In the genomic region with DNA sequence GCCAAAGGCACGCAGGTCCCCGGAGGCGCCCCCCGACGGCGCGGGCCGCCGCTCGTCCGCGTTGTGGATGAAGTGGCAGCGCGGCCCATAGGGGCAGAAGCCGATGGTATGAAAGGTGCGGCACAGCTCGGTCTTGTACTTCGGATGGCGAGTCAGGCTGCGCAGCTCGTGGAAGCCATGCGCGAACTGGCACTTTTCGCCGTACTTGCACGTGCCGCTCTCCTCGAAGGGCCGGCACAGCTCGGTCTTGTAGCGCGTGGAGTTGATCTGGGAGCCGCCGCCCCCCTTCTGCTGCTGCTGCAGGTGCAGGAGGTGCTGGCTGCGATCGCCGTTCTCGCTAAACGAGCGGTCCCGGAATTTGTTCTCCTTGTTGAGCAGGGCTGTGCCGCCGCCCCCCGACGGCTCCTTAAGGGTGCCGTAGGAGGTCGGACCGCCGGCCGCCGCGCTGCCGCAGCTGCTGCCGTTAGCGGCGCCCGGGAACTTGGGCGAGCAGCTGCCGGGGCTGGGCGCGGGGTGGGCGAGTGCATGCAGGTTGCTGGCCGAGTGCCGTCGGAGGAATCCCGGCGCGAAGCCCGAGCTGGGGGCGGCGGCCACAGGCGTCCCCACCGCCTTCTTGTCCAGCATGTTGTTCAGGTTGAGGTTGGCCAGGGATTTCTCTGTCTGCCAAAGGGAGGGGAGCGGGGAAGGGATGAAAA, we compare ENCODE assay signal across 8 cellular contexts. TPM values are rescaled to one million over a fixed set of nuclear protein-coding genes. Genes with fewer than 3 reads are reported as not detected.
DNase-seq lines count a peak whose midpoint lies in the region; ATAC-seq and TF ChIP-seq lines count a peak whose summit lies in the region.

No MANE protein-coding gene starts in this region.

- peak; percentile 29 to 31 for DNase-seq in SHP77 (lab: John Stamatoyannopoulos, UW)
- DNase-seq in SHP77 treated with DMSO at 0.1 percent for 48 hours (lab: John Stamatoyannopoulos, UW), result no peak
- no peak for DNase-seq in SK-N-MC (ENCODE audit: low read depth, low spot score)
- DNase-seq in adipocyte (ENCODE audit: low read depth), result peak; percentile 72
- DNase-seq in hepatic stellate cell (ENCODE audit: low spot score), result peak; percentile 50
- no peak for DNase-seq in NCI-H1694 treated with DMSO at 0.1 percent for 48 hours (lab: John Stamatoyannopoulos, UW)
- DNase-seq in omental fat pad (ENCODE audit: low spot score), result no peak

- peaks cover 45% of the 10 kb centered on the region for H3K4me1 ChIP-seq in adipocyte (ENCODE audit: control insufficient read depth, insufficient read depth, low read length)
- H3K4me1 ChIP-seq in skeletal muscle satellite cell (ENCODE audit: control insufficient read depth, insufficient read depth, low read length), result peaks cover 37% of the 10 kb centered on the region

- H3K9me3 ChIP-seq in SK-N-MC (ENCODE audit: low read depth, low read length) (no peaks in the 10 kb centered on the region), adipocyte (ENCODE audit: control insufficient read depth, low read length) (no peaks in the 10 kb centered on the region), skeletal muscle satellite cell (replicated peaks; ENCODE audit: low read length) (no peaks in the 10 kb centered on the region)

- peak overlapping the region; percentile 97 for H3K4me3 ChIP-seq in SK-N-MC
- peak overlapping the region; percentile 91 for H3K4me3 ChIP-seq in adipocyte (ENCODE audit: low read length)
- H3K4me3 ChIP-seq in skeletal muscle satellite cell (ENCODE audit: low read length), result peak overlapping the region; percentile 97

- H3K9ac ChIP-seq in SK-N-MC (ENCODE audit: insufficient read length), result peak overlapping the region; percentile 85
- peak overlapping the region; percentile 99 for H3K9ac ChIP-seq in adipocyte (ENCODE audit: low read length)
- H3K9ac ChIP-seq in skeletal muscle satellite cell (ENCODE audit: low read depth, low read length), result peak overlapping the region; percentile 99

- H3K36me3 ChIP-seq in SK-N-MC (ENCODE audit: insufficient read depth, low read length) (peaks cover 10% of the 10 kb centered on the region), adipocyte (ENCODE audit: control insufficient read depth, insufficient read depth, low read length, severe bottlenecking) (peaks cover 26% of the 10 kb centered on the region), skeletal muscle satellite cell (ENCODE audit: insufficient read depth, low read length) (peaks cover 38% of the 10 kb centered on the region)

- ATAC-seq in omental fat pad (ENCODE audit: low FRiP score), result no peak

- no peaks in the 10 kb centered on the region for H3K27me3 ChIP-seq in adipocyte (replicated peaks; ENCODE audit: control insufficient read depth, insufficient read depth, low read length)
- H3K27me3 ChIP-seq in skeletal muscle satellite cell (ENCODE audit: control insufficient read depth, insufficient read depth, low read length), result no peaks in the 10 kb centered on the region

- TF ChIP-seq CTCF in omental fat pad (IDR thresholded peaks at IDR 0.05), result no peak

- no peak overlapping the region for H3K27ac ChIP-seq in SK-N-MC

- peak overlapping the region; percentile 81 for H3K4me2 ChIP-seq in skeletal muscle satellite cell (ENCODE audit: low read length)

RNA-seq across cellular contexts. Expression of a gene that starts 1.2 kb away (rescaled TPM):
- total RNA-seq in skeletal muscle satellite cell (2012; rRNA removed), result 8.3 and 10.9 TPM in 2 replicates
- total RNA-seq in omental fat pad, result 100 to 1,000 TPM in 1 of 4 donors, 10 to 100 TPM in 3; 93.9 to 141 (median 95.4) TPM

Comparison
In these comparisons a context has a peak if more than half of its experiments do, and no peak if none do; other contexts are left out.
1. DNase-seq: peak in SHP77 (2 of 2), adipocyte (single experiment) and hepatic stellate cell (single experiment); none in SHP77 treated with DMSO at 0.1 percent for 48 hours (single experiment), SK-N-MC (single experiment), NCI-H1694 treated with DMSO at 0.1 percent for 48 hours (single experiment) and omental fat pad (single experiment).
2. Peak in every context shown above with its lines, with median percentiles within 50 percentile points of each other: H3K4me3 ChIP-seq and H3K9ac ChIP-seq.